8 cellular contexts compared by ENCODE assay signal in genomic region chr2:69026026-69026425, GRCh38. TPM values are rescaled to one million over a fixed set of nuclear protein-coding genes. Genes with fewer than 3 reads are reported as not detected.
A peak's percentile ranks its signal among the peaks of the same experiment; 100 is the strongest.
DNase-seq lines count a peak whose midpoint lies in the region; ATAC-seq and TF ChIP-seq lines count a peak whose summit lies in the region.

No MANE protein-coding gene starts in this region.

- no peak overlapping the region for H2AFZ ChIP-seq in KMS-11 (ENCODE audit: low read depth)

- H4K20me1 ChIP-seq in KMS-11 (ENCODE audit: insufficient read depth): no peaks in the 10 kb centered on the region

- H3K36me3 ChIP-seq in KMS-11 (ENCODE audit: insufficient read depth): no peaks in the 10 kb centered on the region
- H3K36me3 ChIP-seq in gastrocnemius medialis: no peaks in the 10 kb centered on the region

- H3K4me3 ChIP-seq in KMS-11 (IDR thresholded peaks at IDR 0.05; ENCODE audit: insufficient read depth, low read depth, low read length): no peak overlapping the region
- no peak overlapping the region for H3K4me3 ChIP-seq in foreskin fibroblast (ENCODE audit: low read depth in 1 of 2, low read length in 2 of 2)
- H3K4me3 ChIP-seq in gastrocnemius medialis: no peak overlapping the region

- intact Hi-C loops in gastrocnemius medialis (cut with DNase I; ENCODE audit: low total_unique reads): loop anchor here (1.0 kb wide), 1 partner anchor 281 kb away; no protein-coding TSS in a partner anchor

- H3K9me3 ChIP-seq in gastrocnemius medialis: no peaks in the 10 kb centered on the region

- TF ChIP-seq CTCF in KMS-11 (conservative IDR thresholded peaks at IDR 0.05; ENCODE audit: low read depth, low read length) (peak; percentile 89), foreskin fibroblast (IDR thresholded peaks at IDR 0.05; ENCODE audit: low read depth, low read length) (peak; percentile 28), gastrocnemius medialis (IDR thresholded peaks at IDR 0.05 in 4 of 5, conservative IDR thresholded peaks at IDR 0.05 in 1 of 5) (peak in 4 of 5 experiments; percentile 37 to 50 (median 42))

- H3K4me1 ChIP-seq in KMS-11 (ENCODE audit: low read depth, poor library complexity, severe bottlenecking) (no peaks in the 10 kb centered on the region), gastrocnemius medialis (peaks cover 0 to 1% of the 10 kb centered on the region in 2 donors)

- H3K79me2 ChIP-seq in KMS-11 (ENCODE audit: insufficient read depth, low read depth): no peaks in the 10 kb centered on the region

- H3K27ac ChIP-seq in KMS-11 (no peak overlapping the region), gastrocnemius medialis (no peak overlapping the region)

- no peak overlapping the region for H3K4me2 ChIP-seq in KMS-11

- no peaks in the 10 kb centered on the region for H3K27me3 ChIP-seq in KMS-11 (ENCODE audit: insufficient read depth, low read depth)
- H3K27me3 ChIP-seq in gastrocnemius medialis: no peaks in the 10 kb centered on the region

- no peak for TF ChIP-seq POLR2A in gastrocnemius medialis (IDR thresholded peaks at IDR 0.05)

- peak in 1 of 2 donors; percentile 78 for ATAC-seq in gastrocnemius medialis
- ATAC-seq in HG03280 (IDR thresholded peaks at IDR 0.05; ENCODE audit: unreplicated experiment): no peak

- H3K9ac ChIP-seq in KMS-11: no peak overlapping the region

- in situ Hi-C loops in gastrocnemius medialis (cut with MboI; ENCODE audit: low sequenced_read_pairs in 4 of 4): no loop called here

- DNase-seq in activated CD4-positive, alpha-beta T cell treated with anti-CD3 and anti-CD28 coated beads for 48 hours: peak; percentile 48
- no peak for DNase-seq in activated CD4-positive, alpha-beta T cell treated with anti-CD3 and anti-CD28 coated beads, Interleukin-2, amount 50 U/mL, for 4 hours
- DNase-seq in SKM-1 treated with dmso at 0.1 percent for 144 hours (lab: John Stamatoyannopoulos, UW; ENCODE audit: unreplicated experiment) (peak; percentile 69), foreskin fibroblast (peak in 1 of 2 donors; percentile 65), gastrocnemius medialis (no peak), mesenteric fat pad (ENCODE audit: low spot score) (no peak)

RNA-seq across cellular contexts. Expression of gene ANTXR1, which starts 13.0 kb away (rescaled TPM):
- 10 to 100 TPM in 2 of 4 donors, 1 to 10 TPM in 2; 8.0 to 13.6 (median 9.7) TPM for total RNA-seq in gastrocnemius medialis
- total RNA-seq in mesenteric fat pad: 51.9 TPM

RNA-seq across cellular contexts. Expression of gene GKN1, which starts 51.6 kb away (rescaled TPM):
- total RNA-seq in gastrocnemius medialis: not detected
- not detected for total RNA-seq in mesenteric fat pad

Comparison
In these comparisons a context has a peak if more than half of its experiments do, and no peak if none do; other contexts are left out.
1. DNase-seq: peak in activated CD4-positive, alpha-beta T cell treated with anti-CD3 and anti-CD28 coated beads for 48 hours (single experiment) and SKM-1 treated with dmso at 0.1 percent for 144 hours (single experiment); none in activated CD4-positive, alpha-beta T cell treated with anti-CD3 and anti-CD28 coated beads, Interleukin-2, amount 50 U/mL, for 4 hours (0 of 2), gastrocnemius medialis (0 of 2) and mesenteric fat pad (single experiment).
2. CTCF ChIP-seq: peak in every context shown above with its lines; median percentile 89 in KMS-11; 42 in gastrocnemius medialis; 28 in foreskin fibroblast.